Comparison of ENCODE assay signal across 21 cellular contexts in genomic region chr6:149409617-149410016, GRCh38. TPM values are rescaled to one million over a fixed set of nuclear protein-coding genes. Genes with fewer than 3 reads are reported as not detected.
A peak's percentile ranks its signal among the peaks of the same experiment; 100 is the strongest.
DNase-seq lines count a peak whose midpoint lies in the region; ATAC-seq and TF ChIP-seq lines count a peak whose summit lies in the region.
"Had no signal": no experiment of that assay in that cellular context is flagged by ENCODE, and none has a peak within 500 bp of the region (broad histone marks: within the 10 kb centered on the region; RNA-seq: fewer than 3 reads in every experiment).

No MANE protein-coding gene starts in this region.

- H3K4me1 Mint-ChIP-seq in stimulated activated naive B cell treated with anti-CD40 and anti-IgM and Interleukin-4, amounts not matched to agents 10 μg/mL and 1 μg/mL and 100 μg/mL, for 72 hours: peaks cover 9 to 14% of the 10 kb centered on the region in 2 donors

- peak; percentile 48 for ATAC-seq in Right ventricle myocardium inferior
- ATAC-seq in Right ventricle myocardium superior (ENCODE audit: poor library complexity): peak; percentile 51
- peak; percentile 58 to 69 for ATAC-seq in stimulated activated naive B cell treated with anti-CD40 and anti-IgM and Interleukin-4, amounts not matched to agents 10 μg/mL and 1 μg/mL and 100 μg/mL, for 72 hours (replicated peaks)
- ATAC-seq in HG03571 (IDR thresholded peaks at IDR 0.05; ENCODE audit: unreplicated experiment): no peak
- ATAC-seq: GM23338 had no signal

- H3K4me3 ChIP-seq in right atrium auricular region (no peak overlapping the region), Karpas-422 (ENCODE audit: low read length) (no peak overlapping the region)
- H3K4me3 ChIP-seq: GM23338, PC-9, SJCRH30 had no signal

- no peak overlapping the region for H3K4me2 ChIP-seq in Karpas-422 (ENCODE audit: low read depth, low read length, poor library complexity, severe bottlenecking)
- H3K4me2 ChIP-seq: GM23338, PC-9 had no signal

- no peaks in the 10 kb centered on the region for H3K9me2 ChIP-seq in Karpas-422 (replicated peaks; ENCODE audit: insufficient read depth, low read length)

- peak overlapping the region; percentile 32 to 53 for H3K27ac ChIP-seq in right atrium auricular region
- H3K27ac ChIP-seq in Karpas-422 (ENCODE audit: low read length): no peak overlapping the region
- H3K27ac ChIP-seq: PC-9, RWPE1, SJCRH30 had no signal

- no peaks in the 10 kb centered on the region for H3K27me3 Mint-ChIP-seq in stimulated activated naive B cell treated with anti-CD40 and anti-IgM and Interleukin-4, amounts not matched to agents 10 μg/mL and 1 μg/mL and 100 μg/mL, for 72 hours

- H3K27ac Mint-ChIP-seq in stimulated activated naive B cell treated with anti-CD40 and anti-IgM and Interleukin-4, amounts not matched to agents 10 μg/mL and 1 μg/mL and 100 μg/mL, for 72 hours: no peak overlapping the region
- H3K27ac Mint-ChIP-seq: GM23338 had no signal

- H3K4me1 ChIP-seq in right atrium auricular region (peaks cover 0 to 17% of the 10 kb centered on the region in 2 donors), Karpas-422 (ENCODE audit: low read length) (no peaks in the 10 kb centered on the region)
- H3K4me1 ChIP-seq: SJCRH30 had no signal

- DNase-seq in Right ventricle myocardium inferior (ENCODE audit: missing footprints) (no peak), cardiac septum (ENCODE audit: low spot score) (no peak), Right ventricle myocardium superior (no peak), right atrium auricular region (ENCODE audit: low spot score) (no peak), Karpas-422 (no peak), HT-29 (ENCODE audit: low spot score) (no peak)
- no peak for DNase-seq in stimulated activated naive B cell treated with anti-CD40 and anti-IgM and Interleukin-4, amounts not matched to agents 10 μg/mL and 1 μg/mL and 100 μg/mL, for 72 hours
- DNase-seq: ACHN, C1 segment of cervical spinal cord, HCEC 1CT, MM.1S, NCI-H1092, NCI-H1436 treated with DMSO at 0.1 percent for 48 hours, NCI-H2029 treated with DMSO at 0.1 percent for 48 hours, NCI-H2171, NCI-H526, PC-9, SJCRH30 had no signal

- no peak for TF ChIP-seq CTCF in right atrium auricular region (IDR thresholded peaks at IDR 0.05)

- no peak overlapping the region for H3K4me3 Mint-ChIP-seq in stimulated activated naive B cell treated with anti-CD40 and anti-IgM and Interleukin-4, amounts not matched to agents 10 μg/mL and 1 μg/mL and 100 μg/mL, for 72 hours
- H3K4me3 Mint-ChIP-seq: GM23338 had no signal

- H2AFZ ChIP-seq in Karpas-422 (ENCODE audit: low read length): no peak overlapping the region
- H2AFZ ChIP-seq: GM23338, PC-9 had no signal

- no peaks in the 10 kb centered on the region for H3K27me3 ChIP-seq in right atrium auricular region
- no peaks in the 10 kb centered on the region for H3K27me3 ChIP-seq in Karpas-422 (ENCODE audit: low read length)
- H3K27me3 ChIP-seq: SJCRH30 had no signal

- no peaks in the 10 kb centered on the region for H3K36me3 ChIP-seq in right atrium auricular region
- peaks cover 9% of the 10 kb centered on the region; the same call in 1 of the 2 replicates for H3K36me3 ChIP-seq in Karpas-422 (ENCODE audit: insufficient read depth, low read length)

- no peaks in the 10 kb centered on the region for H4K20me1 ChIP-seq in Karpas-422 (ENCODE audit: insufficient read depth, low read depth, low read length)

- H3K79me2 ChIP-seq in Karpas-422 (ENCODE audit: low read length): no peaks in the 10 kb centered on the region

- no peaks in the 10 kb centered on the region for H3K9me3 Mint-ChIP-seq in stimulated activated naive B cell treated with anti-CD40 and anti-IgM and Interleukin-4, amounts not matched to agents 10 μg/mL and 1 μg/mL and 100 μg/mL, for 72 hours
- H3K9me3 Mint-ChIP-seq: GM23338 had no signal

- H3K36me3 Mint-ChIP-seq in stimulated activated naive B cell treated with anti-CD40 and anti-IgM and Interleukin-4, amounts not matched to agents 10 μg/mL and 1 μg/mL and 100 μg/mL, for 72 hours: peaks cover 22 to 44% of the 10 kb centered on the region in 2 donors

- H3K9ac ChIP-seq in Karpas-422 (ENCODE audit: low read length): no peak overlapping the region

- H3K9me3 ChIP-seq in right atrium auricular region: no peaks in the 10 kb centered on the region
- no peaks in the 10 kb centered on the region for H3K9me3 ChIP-seq in Karpas-422 (ENCODE audit: low read length)
- H3K9me3 ChIP-seq: SJCRH30 had no signal

- intact Hi-C loops in Right ventricle myocardium inferior (cut with DNase I) (loop anchor here (5.0 kb wide), 1 partner anchor 37 kb away; no protein-coding TSS in a partner anchor), cardiac septum (cut with DNase I) (no loop called here), Right ventricle myocardium superior (cut with DNase I) (no loop called here)

RNA-seq across cellular contexts. Expression of gene SUMO4, which starts 9.6 kb away (rescaled TPM):
- total RNA-seq in Right ventricle myocardium inferior (not detected), cardiac septum (1.3 TPM), Right ventricle myocardium superior (0.22 TPM), right atrium auricular region (1 to 10 TPM in 1 of 2 donors, under 1 TPM in 1; 0.67 to 1.3 TPM)
- 2.2 and 2.4 TPM in 2 replicates for total RNA-seq in Karpas-422 (2014; rRNA removed; shearing (Covaris generic); ENCODE audit: low replicate concordance)
- 0.31 and 0.44 TPM in 2 replicates for total RNA-seq in HT-29 (2014; rRNA removed; shearing (Covaris generic))
